In genomic region chr17:10624966-10625365, GRCh38 we compare ENCODE assay signal across 23 cellular contexts. TPM values are rescaled to one million over a fixed set of nuclear protein-coding genes. Genes with fewer than 3 reads are reported as not detected.
A peak's percentile ranks its signal among the peaks of the same experiment; 100 is the strongest.
DNase-seq lines count a peak whose midpoint lies in the region; ATAC-seq and TF ChIP-seq lines count a peak whose summit lies in the region.
"Had no signal": no experiment of that assay in that cellular context is flagged by ENCODE, and none has a peak within 500 bp of the region (broad histone marks: within the 10 kb centered on the region; RNA-seq: fewer than 3 reads in every experiment).

No MANE protein-coding gene starts in this region.

- peaks cover 0 to 13% of the 10 kb centered on the region in 2 donors for H3K36me3 ChIP-seq in psoas muscle (ENCODE audit: insufficient read depth in 1 of 2, low read depth in 1 of 2)
- H3K36me3 ChIP-seq in tibial artery: peaks cover 9 to 17% (median 13%) of the 10 kb centered on the region in 3 donors
- H3K36me3 ChIP-seq: HAP-1 had no signal

- H3K4me3 ChIP-seq in psoas muscle (no peak overlapping the region), tibial artery (no peak overlapping the region)
- H3K4me3 ChIP-seq: HAP-1 had no signal

- TF ChIP-seq CTCF in psoas muscle (IDR thresholded peaks at IDR 0.05) (no peak), tibial artery (IDR thresholded peaks at IDR 0.05) (no peak)

- DNase-seq in NCI-H82 (lab: John Stamatoyannopoulos, UW) (peak; percentile 96), epithelial cell of prostate (ENCODE audit: low read depth, low spot score) (no peak), psoas muscle (peak; percentile 21 to 81), tibial artery (no peak)
- DNase-seq in activated effector memory CD4-positive, alpha-beta T cell treated with anti-CD3 and anti-CD28 coated beads, Interleukin-2, amount 50 U/mL, for 16 hours: no peak
- DNase-seq: C1 segment of cervical spinal cord; Caco-2; CD4-positive, alpha-beta memory T cell; GOT3; HFFc6; MM.1S; NCI-H2029 treated with DMSO at 0.1 percent for 48 hours; NCI-H226; NCI-H510A; NCI-H748 treated with DMSO at 0.1 percent for 48 hours; RPMI8226; SHP77; T-helper 1 cell had no signal

- ATAC-seq in psoas muscle (peak; percentile 74 to 92 (median 86)), GM21360 (IDR thresholded peaks at IDR 0.05; ENCODE audit: unreplicated experiment) (no peak), HG03432 (IDR thresholded peaks at IDR 0.05; ENCODE audit: unreplicated experiment) (no peak)

- H3K9me3 ChIP-seq in psoas muscle (no peaks in the 10 kb centered on the region), tibial artery (no peaks in the 10 kb centered on the region)
- H3K9me3 ChIP-seq: Caco-2, HAP-1 had no signal

- H3K27me3 ChIP-seq in psoas muscle (ENCODE audit: insufficient read depth in 3 of 3, low read length in 2 of 3): no peaks in the 10 kb centered on the region
- H3K27me3 ChIP-seq in tibial artery: no peaks in the 10 kb centered on the region

- H3K4me1 ChIP-seq in psoas muscle: peaks cover 31% of the 10 kb centered on the region
- peaks cover 0 to 7% (median 0%) of the 10 kb centered on the region in 4 donors for H3K4me1 ChIP-seq in tibial artery
- H3K4me1 ChIP-seq: Caco-2, HAP-1 had no signal

- intact Hi-C loops in psoas muscle (cut with DNase I) (loop anchor here in 1 of 2 donors (5.0 kb wide), 1 partner anchor 243 kb away; no protein-coding TSS in a partner anchor), tibial artery (cut with DNase I; ENCODE audit: low total_unique reads) (no loop called here)

- 24 to 42% (median 28%) methylated on average over 10 of the region's 10 CpGs for WGBS in psoas muscle, 3 donors

- H3K27ac ChIP-seq in epithelial cell of prostate: peak overlapping the region; percentile 98
- peak overlapping the region; percentile 92 for H3K27ac ChIP-seq in psoas muscle
- H3K27ac ChIP-seq in tibial artery: peak overlapping the region; percentile 43 to 73
- H3K27ac ChIP-seq: HL-60, KMS-11 had no signal

RNA-seq across cellular contexts. Expression of gene MYH3, which starts 32.1 kb away (rescaled TPM):
- 100 to 1,000 TPM in 1 of 4 donors, 10 to 100 TPM in 1, 1 to 10 TPM in 2; 5.8 to 261 (median 34.6) TPM for total RNA-seq in psoas muscle
- polyA plus RNA-seq in psoas muscle: 1 to 10 TPM; 1.9 to 5.4 (median 2.1) TPM

Comparison
In these comparisons a context has a peak if more than half of its experiments do, and no peak if none do; other contexts are left out.
1. DNase-seq: peak in NCI-H82 (single experiment) and psoas muscle (2 of 2); none in epithelial cell of prostate (single experiment), tibial artery (0 of 2) and activated effector memory CD4-positive, alpha-beta T cell treated with anti-CD3 and anti-CD28 coated beads, Interleukin-2, amount 50 U/mL, for 16 hours (single experiment).
2. ATAC-seq: peak in psoas muscle (4 of 4); none in GM21360 (single experiment) and HG03432 (single experiment).
3. Peak in every context shown above with its lines, with median percentiles within 50 percentile points of each other: H3K27ac ChIP-seq.